In genomic region chr15:82445420-82445819, GRCh38 we compare ENCODE assay signal across 7 cellular contexts. TPM values are rescaled to one million over a fixed set of nuclear protein-coding genes. Genes with fewer than 3 reads are reported as not detected.
A peak's percentile ranks its signal among the peaks of the same experiment; 100 is the strongest.
DNase-seq lines count a peak whose midpoint lies in the region; ATAC-seq and TF ChIP-seq lines count a peak whose summit lies in the region.
"Not testable (repeated sequence)": the region's sequence is repeated elsewhere in the genome, so short reads cannot be mapped to it uniquely, and the experiment has no call there.

No MANE protein-coding gene starts in this region.

- TF ChIP-seq CTCF in GM12864 (IDR thresholded peaks at IDR 0.05; ENCODE audit: low read depth, low read length, missing control alignments) (peak; percentile 9), heart left ventricle (IDR thresholded peaks at IDR 0.05) (peak in 3 of 12 donors; percentile 10 to 44 (median 18))
- TF ChIP-seq CTCF in neural cell (IDR thresholded peaks at IDR 0.05; ENCODE audit: poor library complexity, severe bottlenecking): not testable (repeated sequence)

- H3F3A ChIP-seq in neural cell (ENCODE audit: insufficient read depth, low read length, poor library complexity, severe bottlenecking): not testable (repeated sequence)

- H3K9ac ChIP-seq in neural cell (ENCODE audit: low read length): peak overlapping the region; percentile 16

- H3K36me3 Mint-ChIP-seq in activated T-cell treated with anti-CD3 and anti-CD28 coated beads, Interleukin-2, amount 50 U/mL, for 24 hours (ENCODE audit: low read depth): not testable (repeated sequence)

- not testable (repeated sequence) for ATAC-seq in heart left ventricle

- not testable (repeated sequence) for TF ChIP-seq EP300 in neural cell (conservative IDR thresholded peaks at IDR 0.05; ENCODE audit: poor library complexity, severe bottlenecking)

- H3K9me3 Mint-ChIP-seq in activated T-cell treated with anti-CD3 and anti-CD28 coated beads, Interleukin-2, amount 50 U/mL, for 24 hours: not testable (repeated sequence)

- not testable (repeated sequence) for H3K4me1 Mint-ChIP-seq in activated T-cell treated with anti-CD3 and anti-CD28 coated beads, Interleukin-2, amount 50 U/mL, for 24 hours (ENCODE audit: low read depth)

- not testable (repeated sequence) for H4K20me1 ChIP-seq in neural cell (ENCODE audit: insufficient read depth)

- H3K27me3 Mint-ChIP-seq in activated T-cell treated with anti-CD3 and anti-CD28 coated beads, Interleukin-2, amount 50 U/mL, for 24 hours: not testable (repeated sequence)

- H3K27ac Mint-ChIP-seq in activated T-cell treated with anti-CD3 and anti-CD28 coated beads, Interleukin-2, amount 50 U/mL, for 24 hours: not testable (repeated sequence)

- not testable (repeated sequence) for TF ChIP-seq POLR2A in heart left ventricle (IDR thresholded peaks at IDR 0.05)

- not testable (repeated sequence) for H3K4me3 Mint-ChIP-seq in activated T-cell treated with anti-CD3 and anti-CD28 coated beads, Interleukin-2, amount 50 U/mL, for 24 hours

- H3K27ac ChIP-seq in heart left ventricle: peak overlapping the region in 9 of 12 donors; percentile 58 to 90 (median 71)
- not testable (repeated sequence) for H3K27ac ChIP-seq in neural cell (ENCODE audit: low read length)

- not testable (repeated sequence) for H3K36me3 ChIP-seq in heart left ventricle; neural cell (ENCODE audit: insufficient read depth, low read length)

- not testable (repeated sequence) for DNase-seq in GM12864 (ENCODE audit: low read depth)
- DNase-seq in T-helper 1 cell (peak in 4 of 5 donors; percentile 7 to 15 (median 11)), heart left ventricle (peak; percentile 20 to 69 (median 44))
- DNase-seq in activated T-cell treated with anti-CD3 and anti-CD28 coated beads, Interleukin-2, amount 50 U/mL, for 24 hours: peak; percentile 60
- DNase-seq in central memory CD4-positive, alpha-beta T cell: peak; percentile 29
- peak; percentile 44 for DNase-seq in stimulated activated CD4-positive, alpha-beta T cell treated with anti-CD3 and anti-CD28 coated beads, Interleukin-1b, Interleukin-23, amount 100 ng/mL, for 48 hours

- intact Hi-C loops in heart left ventricle (cut with DNase I): not testable (repeated sequence)

- H3K79me2 ChIP-seq in neural cell (replicated peaks; ENCODE audit: insufficient read depth, low read length): not testable (repeated sequence)

- not testable (repeated sequence) for H3K9me2 ChIP-seq in neural cell (ENCODE audit: insufficient read depth, low read length)

- H3K9me3 ChIP-seq in heart left ventricle; neural cell (ENCODE audit: low read length): not testable (repeated sequence)

- H3K4me1 ChIP-seq in heart left ventricle: not testable (repeated sequence)

- 0 to 1% (median 1%) methylated on average over 1 to 31 of the region's 32 CpGs; no CpG with 5 or more reads in 1 of the 4 donors for WGBS in heart left ventricle, 4 donors

- not testable (repeated sequence) for H2AFZ ChIP-seq in neural cell (ENCODE audit: low read depth, low read length)

- not testable (repeated sequence) for H3K4me2 ChIP-seq in neural cell (ENCODE audit: low read length)

- TF ChIP-seq RAD21 in neural cell (conservative IDR thresholded peaks at IDR 0.05): not testable (repeated sequence)

- H3K27me3 ChIP-seq in heart left ventricle; neural cell (ENCODE audit: insufficient read depth, low read depth, low read length): not testable (repeated sequence)

- H3K4me3 ChIP-seq in GM12864 (ENCODE audit: low read depth, low read length): peak overlapping the region; percentile 14; the same call in 1 of the 2 replicates
- peak overlapping the region in 11 of 12 donors; percentile 28 to 63 (median 53) for H3K4me3 ChIP-seq in heart left ventricle
- peak overlapping the region; percentile 49 for H3K4me3 ChIP-seq in neural cell (ENCODE audit: low read length)

RNA-seq across cellular contexts. Expression of gene GOLGA6L9, which starts 15.8 kb away (rescaled TPM):
- 1 to 10 TPM in 5 of 9 donors, under 1 TPM in 4; 0.60 to 1.9 (median 1.1) TPM for total RNA-seq in heart left ventricle
- polyA plus RNA-seq in heart left ventricle: 1 to 10 TPM; 1.7 to 8.4 TPM
- 27.5 and 27.7 TPM in 2 replicates for polyA plus RNA-seq in neural cell
- 9.0 and 11.3 TPM in 2 replicates for polyA minus RNA-seq in neural cell
